Comparison of ENCODE assay signal across 16 cellular contexts in genomic region chr11:69588270-69588669, GRCh38. TPM values are rescaled to one million over a fixed set of nuclear protein-coding genes. Genes with fewer than 3 reads are reported as not detected.
DNase-seq lines count a peak whose midpoint lies in the region; ATAC-seq and TF ChIP-seq lines count a peak whose summit lies in the region.
"Had no signal": no experiment of that assay in that cellular context is flagged by ENCODE, and none has a peak within 500 bp of the region (broad histone marks: within the 10 kb centered on the region; RNA-seq: fewer than 3 reads in every experiment).

No MANE protein-coding gene starts in this region.

- H3K9me3 Mint-ChIP-seq in activated naive CD4-positive, alpha-beta T cell treated with anti-CD3 and anti-CD28 coated beads, Interleukin-2, amount 50 U/mL, for 24 hours = no peaks in the 10 kb centered on the region
- H3K9me3 Mint-ChIP-seq in activated naive CD4-positive, alpha-beta T cell treated with anti-CD3 and anti-CD28 coated beads for 36 hours = no peaks in the 10 kb centered on the region

- peak overlapping the region; percentile 58 for H3K4me2 ChIP-seq in SK-N-SH

- no peaks in the 10 kb centered on the region for H3K9me2 ChIP-seq in SK-N-SH

- H3K4me3 Mint-ChIP-seq in activated naive CD4-positive, alpha-beta T cell treated with anti-CD3 and anti-CD28 coated beads, Interleukin-2, amount 50 U/mL, for 24 hours = no peak overlapping the region
- H3K4me3 Mint-ChIP-seq in activated naive CD4-positive, alpha-beta T cell treated with anti-CD3 and anti-CD28 coated beads for 36 hours = no peak overlapping the region
- H3K4me3 Mint-ChIP-seq: B cell, naive B cell had no signal

- intact Hi-C loops in activated naive CD4-positive, alpha-beta T cell treated with anti-CD3 and anti-CD28 coated beads for 36 hours (cut with micrococcal nuclease) = no loop called here
- intact Hi-C loops in Right ventricle myocardium inferior (cut with DNase I) = no loop called here

- CTCF ChIA-PET in activated naive CD4-positive, alpha-beta T cell treated with anti-CD3 and anti-CD28 coated beads for 36 hours (lab: Charles Lee) = no interaction called here
- CTCF ChIA-PET in SK-N-SH (lab: Yijun Ruan, JAX) = no interaction called here

- DNase-seq in activated naive CD4-positive, alpha-beta T cell treated with anti-CD3 and anti-CD28 coated beads for 36 hours = no peak
- DNase-seq in SK-N-SH = no peak
- DNase-seq in fibroblast of mammary gland (ENCODE audit: low read depth) = peak; percentile 96
- DNase-seq in stromal cell of bone marrow (ENCODE audit: low read depth) = peak; percentile 82
- DNase-seq in right atrium auricular region (ENCODE audit: low spot score) = no peak
- DNase-seq in Right ventricle myocardium inferior (ENCODE audit: missing footprints) = no peak
- DNase-seq in NCI-H1436 (lab: John Stamatoyannopoulos, UW) = no peak
- DNase-seq: adrenal gland; heart right ventricle; KBM-7; naive B cell; NCI-H2227 treated with DMSO at 0.1 percent for 48 hours; SHP77 treated with DMSO at 0.1 percent for 48 hours; stimulated activated CD4-positive, alpha-beta T cell treated with anti-CD3 and anti-CD28 coated beads, Interleukin-2, amount 100 ng/mL, for 48 hours had no signal

- POLR2A ChIA-PET in SK-N-SH (lab: Yijun Ruan, JAX) = no interaction called here

- no peaks in the 10 kb centered on the region for H3K36me3 Mint-ChIP-seq in activated naive CD4-positive, alpha-beta T cell treated with anti-CD3 and anti-CD28 coated beads, Interleukin-2, amount 50 U/mL, for 24 hours
- no peaks in the 10 kb centered on the region for H3K36me3 Mint-ChIP-seq in activated naive CD4-positive, alpha-beta T cell treated with anti-CD3 and anti-CD28 coated beads for 36 hours (ENCODE audit: low read depth)
- H3K36me3 Mint-ChIP-seq: naive B cell had no signal

- peak overlapping the region; percentile 6 for H3K27ac Mint-ChIP-seq in activated naive CD4-positive, alpha-beta T cell treated with anti-CD3 and anti-CD28 coated beads, Interleukin-2, amount 50 U/mL, for 24 hours
- H3K27ac Mint-ChIP-seq in activated naive CD4-positive, alpha-beta T cell treated with anti-CD3 and anti-CD28 coated beads for 36 hours = no peak overlapping the region
- H3K27ac Mint-ChIP-seq: B cell had no signal

- H3K27ac ChIP-seq in SK-N-SH (ENCODE audit: low read depth in 2 of 2, low read length in 1 of 2) = peak overlapping the region in 1 of 2 experiments; percentile 95; a peak in 2 of 4 replicates
- H3K27ac ChIP-seq in right atrium auricular region = no peak overlapping the region
- H3K27ac ChIP-seq: adrenal gland, heart right ventricle had no signal

- peak in 1 of 2 experiments; percentile 37; a peak in 1 of 4 replicates for TF ChIP-seq EP300 in SK-N-SH (IDR thresholded peaks at IDR 0.05; ENCODE audit: borderline replicate concordance in 1 of 2, low read depth in 1 of 2, low read length in 1 of 2)

- no peak for ATAC-seq in Right ventricle myocardium inferior
- ATAC-seq: heart right ventricle had no signal

- peaks cover 31% of the 10 kb centered on the region for H3F3A ChIP-seq in SK-N-SH (replicated peaks; ENCODE audit: insufficient read depth)

- H3K27me3 ChIP-seq in SK-N-SH (ENCODE audit: insufficient read depth) = no peaks in the 10 kb centered on the region
- no peaks in the 10 kb centered on the region for H3K27me3 ChIP-seq in right atrium auricular region
- H3K27me3 ChIP-seq: adrenal gland, heart right ventricle had no signal

- no peaks in the 10 kb centered on the region for H3K27me3 Mint-ChIP-seq in activated naive CD4-positive, alpha-beta T cell treated with anti-CD3 and anti-CD28 coated beads, Interleukin-2, amount 50 U/mL, for 24 hours
- peaks cover 4% of the 10 kb centered on the region for H3K27me3 Mint-ChIP-seq in activated naive CD4-positive, alpha-beta T cell treated with anti-CD3 and anti-CD28 coated beads for 36 hours (ENCODE audit: low read depth)

- no peaks in the 10 kb centered on the region for H3K4me1 Mint-ChIP-seq in activated naive CD4-positive, alpha-beta T cell treated with anti-CD3 and anti-CD28 coated beads, Interleukin-2, amount 50 U/mL, for 24 hours
- no peaks in the 10 kb centered on the region for H3K4me1 Mint-ChIP-seq in activated naive CD4-positive, alpha-beta T cell treated with anti-CD3 and anti-CD28 coated beads for 36 hours (ENCODE audit: low read depth)
- H3K4me1 Mint-ChIP-seq: B cell, naive B cell had no signal

- 20% methylated on average over 5 of the region's 5 CpGs for WGBS in SK-N-SH (ENCODE audit: low lambda C conversion rate)

- H3K9me3 ChIP-seq in SK-N-SH (0 out of 2 replicates have a peak, but pooled peaks cover 3% of the 10 kb centered on the region), right atrium auricular region (peaks cover 0 to 4% of the 10 kb centered on the region in 2 donors)

- H3K4me3 ChIP-seq in SK-N-SH (ENCODE audit: low read depth in 2 of 2, low read length in 1 of 2) (peak overlapping the region in 1 of 2 experiments; percentile 13; a peak in 1 of 4 replicates), fibroblast of mammary gland (ENCODE audit: control insufficient read depth, low read depth, low read length) (no peak overlapping the region), right atrium auricular region (no peak overlapping the region)
- H3K4me3 ChIP-seq: adrenal gland, heart right ventricle had no signal

- H3K4me1 ChIP-seq in SK-N-SH (ENCODE audit: control insufficient read depth in 1 of 2, insufficient read depth in 2 of 2, low read depth in 1 of 2, low read length in 1 of 2) (peaks cover 0 to 19% of the 10 kb centered on the region in 2 experiments; a peak in 1 of 4 replicates), right atrium auricular region (no peaks in the 10 kb centered on the region)
- H3K4me1 ChIP-seq: adrenal gland had no signal

- TF ChIP-seq RAD21 in SK-N-SH (IDR thresholded peaks at IDR 0.05; ENCODE audit: low read length) = no peak

- peak overlapping the region; percentile 75 for H3K9ac ChIP-seq in SK-N-SH

- H3K79me2 ChIP-seq in SK-N-SH (ENCODE audit: insufficient read depth) = no peaks in the 10 kb centered on the region

- H2AFZ ChIP-seq in SK-N-SH (ENCODE audit: low read depth) = 0 out of 2 replicates have a peak overlapping the region, but pooled peaks have one; percentile 9

- no peaks in the 10 kb centered on the region for H4K20me1 ChIP-seq in SK-N-SH (ENCODE audit: insufficient read depth)

- H3K36me3 ChIP-seq in SK-N-SH (replicated peaks in 1 of 2; ENCODE audit: control insufficient read depth in 1 of 2, insufficient read depth in 2 of 2, low read length in 1 of 2) = peaks cover 0 to 6% of the 10 kb centered on the region in 2 experiments
- H3K36me3 ChIP-seq in right atrium auricular region = no peaks in the 10 kb centered on the region
- H3K36me3 ChIP-seq: adrenal gland, heart right ventricle had no signal

- TF ChIP-seq CTCF in SK-N-SH (IDR thresholded peaks at IDR 0.05) (peak; percentile 55), fibroblast of mammary gland (conservative IDR thresholded peaks at IDR 0.05; ENCODE audit: control insufficient read depth, insufficient read depth, low read depth, low read length) (peak; percentile 63), right atrium auricular region (IDR thresholded peaks at IDR 0.05) (no peak)

TF ChIP-seq in SK-N-SH, 30 proteins besides CTCF, POLR2A, EP300 and RAD21 (continues in another document):
- no peak for TF ChIP-seq ELF1 (IDR thresholded peaks at IDR 0.05)
- TF ChIP-seq IRF3 (IDR thresholded peaks at IDR 0.05; ENCODE audit: low read depth, low read length) = no peak
- TF ChIP-seq, protein P1, sequence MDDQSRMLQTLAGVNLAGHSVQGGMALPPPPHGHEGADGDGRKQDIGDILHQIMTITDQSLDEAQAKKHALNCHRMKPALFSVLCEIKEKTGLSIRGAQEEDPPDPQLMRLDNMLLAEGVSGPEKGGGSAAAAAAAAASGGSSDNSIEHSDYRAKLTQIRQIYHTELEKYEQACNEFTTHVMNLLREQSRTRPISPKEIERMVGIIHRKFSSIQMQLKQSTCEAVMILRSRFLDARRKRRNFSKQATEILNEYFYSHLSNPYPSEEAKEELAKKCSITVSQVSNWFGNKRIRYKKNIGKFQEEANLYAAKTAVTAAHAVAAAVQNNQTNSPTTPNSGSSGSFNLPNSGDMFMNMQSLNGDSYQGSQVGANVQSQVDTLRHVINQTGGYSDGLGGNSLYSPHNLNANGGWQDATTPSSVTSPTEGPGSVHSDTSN (IDR thresholded peaks at IDR 0.05) = peak; percentile 66
- TF ChIP-seq RXRA (IDR thresholded peaks at IDR 0.05; ENCODE audit: borderline replicate concordance, low read depth) = peak; percentile 46; the same call in 1 of the 2 replicates

RNA-seq across cellular contexts. Expression of gene CCND1, which starts 52.7 kb away (rescaled TPM):
- total RNA-seq in activated naive CD4-positive, alpha-beta T cell treated with anti-CD3 and anti-CD28 coated beads for 36 hours = under 1 TPM; 0.22 to 0.74 TPM
- 242 and 285 TPM in 2 replicates for polyA plus RNA-seq in SK-N-SH (2012; rRNA removed)
- 196 and 213 TPM in 2 replicates for polyA plus RNA-seq in SK-N-SH (2012; cell fraction: cytosol; rRNA removed)
- 319 and 430 TPM in 2 replicates for polyA plus RNA-seq in SK-N-SH (2012; cell fraction: nucleus; rRNA removed)
- 100 to 1,000 TPM in 1 of 2 donors, 10 to 100 TPM in 1; 91.8 to 101 TPM for total RNA-seq in right atrium auricular region
- total RNA-seq in Right ventricle myocardium inferior = 145 TPM

Comparison
In these comparisons a context has a peak if more than half of its experiments do, and no peak if none do; other contexts are left out.
1. DNase-seq: peak in fibroblast of mammary gland (single experiment) and stromal cell of bone marrow (single experiment); none in activated naive CD4-positive, alpha-beta T cell treated with anti-CD3 and anti-CD28 coated beads for 36 hours (single experiment), SK-N-SH (single experiment), right atrium auricular region (single experiment), Right ventricle myocardium inferior (single experiment) and NCI-H1436 (single experiment).
2. CTCF ChIP-seq: peak in SK-N-SH (single experiment) and fibroblast of mammary gland (single experiment); none in right atrium auricular region (0 of 2).
3. RNA of gene CCND1, which starts 52.7 kb away (total RNA-seq): 145 TPM in Right ventricle myocardium inferior (single experiment) and 91.8 to 101 TPM in right atrium auricular region; 0.22 to 0.74 TPM in activated naive CD4-positive, alpha-beta T cell treated with anti-CD3 and anti-CD28 coated beads for 36 hours; every median in the first group is over 10 times any median in the second.